Comparison of ENCODE assay signal across 27 cellular contexts in the genomic region with DNA sequence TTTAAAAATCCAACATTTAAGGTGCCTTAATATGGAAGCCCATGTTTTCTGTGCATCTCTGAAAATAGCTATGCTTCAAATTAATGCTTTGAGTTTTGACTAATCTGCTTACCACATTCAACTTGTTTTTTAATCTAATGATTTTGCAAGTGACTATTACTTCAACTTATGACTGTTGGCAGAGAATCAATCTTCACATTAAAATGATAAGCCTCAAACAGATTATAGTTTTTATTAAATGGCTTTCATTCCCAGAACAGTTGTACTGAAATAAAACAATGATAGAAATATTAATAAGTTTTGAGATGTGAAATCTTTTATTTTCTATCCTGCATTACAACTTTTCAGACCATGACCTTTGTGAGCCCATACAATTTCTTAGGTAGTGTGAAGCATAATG.
"Had no signal": no experiment of that assay in that cellular context is flagged by ENCODE, and none has a peak within 500 bp of the region (broad histone marks: within the 10 kb centered on the region; RNA-seq: fewer than 3 reads in every experiment).

No MANE protein-coding gene starts in this region.

- H3K4me1 ChIP-seq: left ventricle myocardium inferior, parathyroid adenoma, psoas muscle, right atrium auricular region, right lobe of liver, tibial nerve, vagina had no signal

- DNase-seq: islet precursor cell; left ventricle myocardium inferior; mesendoderm; naive B cell; natural killer cell; nephron progenitor cell; occipital lobe; psoas muscle; right lobe of liver; stimulated activated CD4-positive, alpha-beta T cell treated with anti-CD3 and anti-CD28 coated beads, Interleukin-1b, Interleukin-23, amount 100 ng/mL, for 48 hours; stimulated activated CD4-positive, alpha-beta T cell treated with anti-CD3 and anti-CD28 coated beads, Interleukin-2, amount 100 ng/mL, for 48 hours; stimulated activated CD4-positive, alpha-beta T cell treated with anti-CD3 and anti-CD28 coated beads, Interleukin-4, amount 100 ng/mL, for 4 hours; stimulated activated CD8-positive, alpha-beta memory T cell treated with anti-CD3 and anti-CD28 coated beads, Interleukin-4, amount 100 ng/mL, for 48 hours; stimulated activated naive CD4-positive, alpha-beta T cell treated with Interleukin-2 at 50 U/mL for 16 hours; stimulated activated naive CD8-positive, alpha-beta T cell treated with anti-CD3 and anti-CD28 coated beads, Interleukin-15, amount 100 ng/mL, for 72 hours; substantia nigra had no signal

- H3K9me3 Mint-ChIP-seq: mesothelial cell of epicardium; nephron progenitor cell; stimulated activated memory B cell treated with anti-CD40 and anti-IgM and Interleukin-4, amounts not matched to agents 10 μg/mL and 1 μg/mL and 100 μg/mL, for 72 hours; type B pancreatic cell had no signal

- H3K9me3 ChIP-seq: neutrophil, psoas muscle, right atrium auricular region, right lobe of liver, tibial nerve, vagina had no signal

- H3K4me1 Mint-ChIP-seq: naive B cell; natural killer cell; nephron progenitor cell; stimulated activated memory B cell treated with anti-CD40 and anti-IgM and Interleukin-4, amounts not matched to agents 10 μg/mL and 1 μg/mL and 100 μg/mL, for 72 hours; stimulated activated naive CD8-positive, alpha-beta T cell treated with anti-CD3 and anti-CD28 coated beads, Interleukin-15, amount 100 ng/mL, for 72 hours had no signal

- H3K36me3 ChIP-seq: left ventricle myocardium inferior, neutrophil, right atrium auricular region, right lobe of liver, tibial nerve, vagina had no signal

- H3K27me3 Mint-ChIP-seq: naive B cell; stimulated activated memory B cell treated with anti-CD40 and anti-IgM and Interleukin-4, amounts not matched to agents 10 μg/mL and 1 μg/mL and 100 μg/mL, for 72 hours; stimulated activated naive CD8-positive, alpha-beta T cell treated with anti-CD3 and anti-CD28 coated beads, Interleukin-15, amount 100 ng/mL, for 72 hours; type B pancreatic cell had no signal

- H3K4me2 ChIP-seq: hepatocyte, smooth muscle cell had no signal

- H3K27ac ChIP-seq: hepatocyte, left ventricle myocardium inferior, neutrophil, parathyroid adenoma, psoas muscle, right atrium auricular region, right lobe of liver, tibial nerve, vagina had no signal

- H2AFZ ChIP-seq: hepatocyte, parathyroid adenoma had no signal

- H3K4me3 Mint-ChIP-seq: mesothelial cell of epicardium; naive B cell; natural killer cell; nephron progenitor cell; stimulated activated memory B cell treated with anti-CD40 and anti-IgM and Interleukin-4, amounts not matched to agents 10 μg/mL and 1 μg/mL and 100 μg/mL, for 72 hours; stimulated activated naive CD8-positive, alpha-beta T cell treated with anti-CD3 and anti-CD28 coated beads, Interleukin-15, amount 100 ng/mL, for 72 hours; type B pancreatic cell had no signal

- ATAC-seq: natural killer cell; psoas muscle; right lobe of liver; stimulated activated memory B cell treated with anti-CD40 and anti-IgM and Interleukin-4, amounts not matched to agents 10 μg/mL and 1 μg/mL and 100 μg/mL, for 72 hours; stimulated activated naive CD8-positive, alpha-beta T cell treated with anti-CD3 and anti-CD28 coated beads, Interleukin-15, amount 100 ng/mL, for 72 hours had no signal

- H3K27me3 ChIP-seq: hepatocyte, neutrophil, right atrium auricular region, right lobe of liver, tibial nerve, vagina had no signal

- H3K9ac ChIP-seq: parathyroid adenoma had no signal

- H3K79me2 ChIP-seq: hepatocyte, parathyroid adenoma had no signal

- H3K27ac Mint-ChIP-seq: mesothelial cell of epicardium; naive B cell; natural killer cell; nephron progenitor cell; stimulated activated memory B cell treated with anti-CD40 and anti-IgM and Interleukin-4, amounts not matched to agents 10 μg/mL and 1 μg/mL and 100 μg/mL, for 72 hours; stimulated activated naive CD8-positive, alpha-beta T cell treated with anti-CD3 and anti-CD28 coated beads, Interleukin-15, amount 100 ng/mL, for 72 hours; type B pancreatic cell had no signal

- H3K36me3 Mint-ChIP-seq: mesothelial cell of epicardium; naive B cell; natural killer cell; stimulated activated memory B cell treated with anti-CD40 and anti-IgM and Interleukin-4, amounts not matched to agents 10 μg/mL and 1 μg/mL and 100 μg/mL, for 72 hours; type B pancreatic cell had no signal

- H3K4me3 ChIP-seq: hepatocyte, left ventricle myocardium inferior, lung, psoas muscle, right atrium auricular region, right lobe of liver, smooth muscle cell, tibial nerve, vagina had no signal
